Comparison of ENCODE assay signal across 28 cellular contexts in the genomic region with DNA sequence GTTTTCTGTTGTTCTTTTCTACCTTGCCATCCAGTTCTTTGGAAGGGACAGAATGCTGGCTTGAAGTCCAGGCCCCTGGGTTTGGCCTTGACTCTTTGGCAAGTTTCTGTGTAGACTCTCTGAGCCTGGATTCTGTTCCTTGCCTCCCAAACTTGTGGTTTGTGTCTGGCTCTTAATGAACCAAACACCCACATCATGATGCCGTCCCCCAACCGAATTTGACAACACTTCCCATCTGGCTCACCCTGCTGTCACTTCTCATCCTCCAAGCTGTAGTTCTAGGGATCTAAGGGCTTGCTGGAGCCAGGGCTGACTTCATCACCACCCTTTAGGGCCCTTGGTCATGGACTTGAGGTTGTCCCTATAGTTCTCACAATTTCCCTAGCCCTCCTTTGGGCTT.
"Had no signal": no experiment of that assay in that cellular context is flagged by ENCODE, and none has a peak within 500 bp of the region (broad histone marks: within the 10 kb centered on the region; RNA-seq: fewer than 3 reads in every experiment).

No MANE protein-coding gene starts in this region.

- H3K4me1 ChIP-seq: gastrocnemius medialis, heart left ventricle, prostate gland, right atrium auricular region, suprapubic skin, transverse colon, upper lobe of right lung, uterus had no signal

- H3K4me3 Mint-ChIP-seq: mesothelial cell of epicardium; naive B cell; natural killer cell treated with Interleukin-12 subunit alpha and Interleukin-12 subunit beta and Interleukin-15 and Interleukin-18, amount 100 ng/mL, for 72 hours; neural crest cell; stimulated activated naive CD8-positive, alpha-beta T cell treated with anti-CD3 and anti-CD28 coated beads, Interleukin-15, amount 100 ng/mL, for 72 hours had no signal

- H3K9me3 Mint-ChIP-seq: mesothelial cell of epicardium; neural crest cell; stimulated activated naive CD8-positive, alpha-beta T cell treated with anti-CD3 and anti-CD28 coated beads, Interleukin-15, amount 100 ng/mL, for 72 hours had no signal

- H3K4me1 Mint-ChIP-seq: mesothelial cell of epicardium; naive B cell; neural crest cell; stimulated activated naive CD8-positive, alpha-beta T cell treated with anti-CD3 and anti-CD28 coated beads, Interleukin-15, amount 100 ng/mL, for 72 hours had no signal

- H3K27ac Mint-ChIP-seq: mesothelial cell of epicardium; naive B cell; natural killer cell treated with Interleukin-12 subunit alpha and Interleukin-12 subunit beta and Interleukin-15 and Interleukin-18, amount 100 ng/mL, for 72 hours; stimulated activated naive CD8-positive, alpha-beta T cell treated with anti-CD3 and anti-CD28 coated beads, Interleukin-15, amount 100 ng/mL, for 72 hours had no signal

- H3K36me3 Mint-ChIP-seq: mesothelial cell of epicardium; naive B cell; natural killer cell treated with Interleukin-12 subunit alpha and Interleukin-12 subunit beta and Interleukin-15 and Interleukin-18, amount 100 ng/mL, for 72 hours had no signal

- DNase-seq: dorsolateral prefrontal cortex; effector CD4-positive, alpha-beta T cell; foreskin fibroblast; gastrocnemius medialis; heart left ventricle; kidney; mesenchymal stem cell; mucosa of descending colon; naive B cell; stimulated activated CD4-positive, alpha-beta T cell treated with anti-CD3 and anti-CD28 coated beads, Interleukin-12 subunit alpha, Interleukin-12 subunit beta, amount 100 ng/mL, for 4 hours; stimulated activated CD4-positive, alpha-beta T cell treated with anti-CD3 and anti-CD28 coated beads, Interleukin-1b, Interleukin-23, amount 100 ng/mL, for 48 hours; stimulated activated CD4-positive, alpha-beta T cell treated with anti-CD3 and anti-CD28 coated beads, Interleukin-4, amount 100 ng/mL, for 1 hour; stimulated activated CD8-positive, alpha-beta memory T cell treated with anti-CD3 and anti-CD28 coated beads, Interleukin-4, amount 100 ng/mL, for 48 hours; stimulated activated naive CD4-positive, alpha-beta T cell; stimulated activated naive CD8-positive, alpha-beta T cell treated with anti-CD3 and anti-CD28 coated beads, Interleukin-15, amount 100 ng/mL, for 72 hours; transverse colon; upper lobe of right lung; uterus had no signal

- H3K9me3 ChIP-seq: gastrocnemius medialis, heart left ventricle, mucosa of descending colon, prostate gland, right atrium auricular region, suprapubic skin, transverse colon, upper lobe of right lung, uterus had no signal

- H3K27ac ChIP-seq: dorsolateral prefrontal cortex, gastrocnemius medialis, heart left ventricle, hepatocyte, prostate gland, right atrium auricular region, suprapubic skin, transverse colon, upper lobe of right lung, uterus had no signal

- H3K36me3 ChIP-seq: gastrocnemius medialis, heart left ventricle, prostate gland, right atrium auricular region, suprapubic skin, transverse colon, upper lobe of right lung, uterus had no signal

- ATAC-seq: gastrocnemius medialis; heart left ventricle; left lobe of liver; mucosa of descending colon; natural killer cell treated with Interleukin-12 subunit alpha and Interleukin-12 subunit beta and Interleukin-15 and Interleukin-18, amount 100 ng/mL, for 72 hours; sciatic nerve; stimulated activated naive CD8-positive, alpha-beta T cell treated with anti-CD3 and anti-CD28 coated beads, Interleukin-15, amount 100 ng/mL, for 72 hours; upper lobe of right lung had no signal

- H3K27me3 ChIP-seq: dorsolateral prefrontal cortex, gastrocnemius medialis, heart left ventricle, hepatocyte, right atrium auricular region, suprapubic skin, transverse colon, upper lobe of right lung, uterus had no signal

- H3K27me3 Mint-ChIP-seq: naive B cell; natural killer cell treated with Interleukin-12 subunit alpha and Interleukin-12 subunit beta and Interleukin-15 and Interleukin-18, amount 100 ng/mL, for 72 hours; stimulated activated naive CD8-positive, alpha-beta T cell treated with anti-CD3 and anti-CD28 coated beads, Interleukin-15, amount 100 ng/mL, for 72 hours had no signal

- H3K4me3 ChIP-seq: dorsolateral prefrontal cortex, gastrocnemius medialis, heart left ventricle, hepatocyte, mucosa of descending colon, prostate gland, right atrium auricular region, smooth muscle cell, suprapubic skin, transverse colon, upper lobe of right lung, uterus had no signal
